ENCODE assay signal across 1 cellular context in genomic region chr14:53942970-53943750, GRCh38.
TF ChIP-seq lines count a peak whose summit lies in the region.

No MANE protein-coding gene starts in this region.

TF ChIP-seq in SK-N-SH treated with all-trans-retinoic acid at 6 μM for 48 hours, 23 proteins besides CTCF, POLR2A, EP300 and RAD21 (continued from another document):
- TF ChIP-seq, protein P1, sequence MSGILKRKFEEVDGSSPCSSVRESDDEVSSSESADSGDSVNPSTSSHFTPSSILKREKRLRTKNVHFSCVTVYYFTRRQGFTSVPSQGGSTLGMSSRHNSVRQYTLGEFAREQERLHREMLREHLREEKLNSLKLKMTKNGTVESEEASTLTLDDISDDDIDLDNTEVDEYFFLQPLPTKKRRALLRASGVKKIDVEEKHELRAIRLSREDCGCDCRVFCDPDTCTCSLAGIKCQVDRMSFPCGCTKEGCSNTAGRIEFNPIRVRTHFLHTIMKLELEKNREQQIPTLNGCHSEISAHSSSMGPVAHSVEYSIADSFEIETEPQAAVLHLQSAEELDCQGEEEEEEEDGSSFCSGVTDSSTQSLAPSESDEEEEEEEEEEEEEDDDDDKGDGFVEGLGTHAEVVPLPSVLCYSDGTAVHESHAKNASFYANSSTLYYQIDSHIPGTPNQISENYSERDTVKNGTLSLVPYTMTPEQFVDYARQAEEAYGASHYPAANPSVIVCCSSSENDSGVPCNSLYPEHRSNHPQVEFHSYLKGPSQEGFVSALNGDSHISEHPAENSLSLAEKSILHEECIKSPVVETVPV (CRISPR knock-in tag; IDR thresholded peaks at IDR 0.05): no peak
- TF ChIP-seq ISL1 (CRISPR knock-in tag; IDR thresholded peaks at IDR 0.05): no peak
- no peak for TF ChIP-seq SNAI2 (CRISPR knock-in tag; IDR thresholded peaks at IDR 0.05)
- TF ChIP-seq ZNF70 (CRISPR knock-in tag; IDR thresholded peaks at IDR 0.05): no peak
- no peak for TF ChIP-seq GLIS3 (CRISPR knock-in tag; IDR thresholded peaks at IDR 0.05)
- TF ChIP-seq BACH2 (CRISPR knock-in tag; IDR thresholded peaks at IDR 0.05; ENCODE audit: borderline replicate concordance): no peak
- TF ChIP-seq ESRRG (CRISPR knock-in tag; IDR thresholded peaks at IDR 0.05): no peak
- no peak for TF ChIP-seq ARNTL (CRISPR knock-in tag; IDR thresholded peaks at IDR 0.05; ENCODE audit: borderline replicate concordance, low read depth)
- TF ChIP-seq, protein P2, sequence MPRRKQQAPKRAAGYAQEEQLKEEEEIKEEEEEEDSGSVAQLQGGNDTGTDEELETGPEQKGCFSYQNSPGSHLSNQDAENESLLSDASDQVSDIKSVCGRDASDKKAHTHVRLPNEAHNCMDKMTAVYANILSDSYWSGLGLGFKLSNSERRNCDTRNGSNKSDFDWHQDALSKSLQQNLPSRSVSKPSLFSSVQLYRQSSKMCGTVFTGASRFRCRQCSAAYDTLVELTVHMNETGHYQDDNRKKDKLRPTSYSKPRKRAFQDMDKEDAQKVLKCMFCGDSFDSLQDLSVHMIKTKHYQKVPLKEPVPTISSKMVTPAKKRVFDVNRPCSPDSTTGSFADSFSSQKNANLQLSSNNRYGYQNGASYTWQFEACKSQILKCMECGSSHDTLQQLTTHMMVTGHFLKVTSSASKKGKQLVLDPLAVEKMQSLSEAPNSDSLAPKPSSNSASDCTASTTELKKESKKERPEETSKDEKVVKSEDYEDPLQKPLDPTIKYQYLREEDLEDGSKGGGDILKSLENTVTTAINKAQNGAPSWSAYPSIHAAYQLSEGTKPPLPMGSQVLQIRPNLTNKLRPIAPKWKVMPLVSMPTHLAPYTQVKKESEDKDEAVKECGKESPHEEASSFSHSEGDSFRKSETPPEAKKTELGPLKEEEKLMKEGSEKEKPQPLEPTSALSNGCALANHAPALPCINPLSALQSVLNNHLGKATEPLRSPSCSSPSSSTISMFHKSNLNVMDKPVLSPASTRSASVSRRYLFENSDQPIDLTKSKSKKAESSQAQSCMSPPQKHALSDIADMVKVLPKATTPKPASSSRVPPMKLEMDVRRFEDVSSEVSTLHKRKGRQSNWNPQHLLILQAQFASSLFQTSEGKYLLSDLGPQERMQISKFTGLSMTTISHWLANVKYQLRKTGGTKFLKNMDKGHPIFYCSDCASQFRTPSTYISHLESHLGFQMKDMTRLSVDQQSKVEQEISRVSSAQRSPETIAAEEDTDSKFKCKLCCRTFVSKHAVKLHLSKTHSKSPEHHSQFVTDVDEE (CRISPR knock-in tag; IDR thresholded peaks at IDR 0.05): no peak
- TF ChIP-seq, protein P3, sequence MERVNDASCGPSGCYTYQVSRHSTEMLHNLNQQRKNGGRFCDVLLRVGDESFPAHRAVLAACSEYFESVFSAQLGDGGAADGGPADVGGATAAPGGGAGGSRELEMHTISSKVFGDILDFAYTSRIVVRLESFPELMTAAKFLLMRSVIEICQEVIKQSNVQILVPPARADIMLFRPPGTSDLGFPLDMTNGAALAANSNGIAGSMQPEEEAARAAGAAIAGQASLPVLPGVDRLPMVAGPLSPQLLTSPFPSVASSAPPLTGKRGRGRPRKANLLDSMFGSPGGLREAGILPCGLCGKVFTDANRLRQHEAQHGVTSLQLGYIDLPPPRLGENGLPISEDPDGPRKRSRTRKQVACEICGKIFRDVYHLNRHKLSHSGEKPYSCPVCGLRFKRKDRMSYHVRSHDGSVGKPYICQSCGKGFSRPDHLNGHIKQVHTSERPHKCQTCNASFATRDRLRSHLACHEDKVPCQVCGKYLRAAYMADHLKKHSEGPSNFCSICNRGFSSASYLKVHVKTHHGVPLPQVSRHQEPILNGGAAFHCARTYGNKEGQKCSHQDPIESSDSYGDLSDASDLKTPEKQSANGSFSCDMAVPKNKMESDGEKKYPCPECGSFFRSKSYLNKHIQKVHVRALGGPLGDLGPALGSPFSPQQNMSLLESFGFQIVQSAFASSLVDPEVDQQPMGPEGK (CRISPR knock-in tag; IDR thresholded peaks at IDR 0.05; ENCODE audit: borderline replicate concordance): no peak
- no peak for TF ChIP-seq CSDC2 (CRISPR knock-in tag; IDR thresholded peaks at IDR 0.05)
- TF ChIP-seq ZFP3 (CRISPR knock-in tag; IDR thresholded peaks at IDR 0.05): no peak
- TF ChIP-seq, protein P4, sequence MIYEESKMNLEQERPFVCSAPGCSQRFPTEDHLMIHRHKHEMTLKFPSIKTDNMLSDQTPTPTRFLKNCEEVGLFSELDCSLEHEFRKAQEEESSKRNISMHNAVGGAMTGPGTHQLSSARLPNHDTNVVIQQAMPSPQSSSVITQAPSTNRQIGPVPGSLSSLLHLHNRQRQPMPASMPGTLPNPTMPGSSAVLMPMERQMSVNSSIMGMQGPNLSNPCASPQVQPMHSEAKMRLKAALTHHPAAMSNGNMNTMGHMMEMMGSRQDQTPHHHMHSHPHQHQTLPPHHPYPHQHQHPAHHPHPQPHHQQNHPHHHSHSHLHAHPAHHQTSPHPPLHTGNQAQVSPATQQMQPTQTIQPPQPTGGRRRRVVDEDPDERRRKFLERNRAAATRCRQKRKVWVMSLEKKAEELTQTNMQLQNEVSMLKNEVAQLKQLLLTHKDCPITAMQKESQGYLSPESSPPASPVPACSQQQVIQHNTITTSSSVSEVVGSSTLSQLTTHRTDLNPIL (CRISPR knock-in tag; IDR thresholded peaks at IDR 0.05; ENCODE audit: low read depth): no peak
TF ChIP-seq in SK-N-SH treated with all-trans-retinoic acid at 6 μM for 48 hours: peak in this region for 0.
